Comparison of ENCODE assay signal across 17 cellular contexts in genomic region chr4:6345096-6345830, GRCh38.
A peak's percentile ranks its signal among the peaks of the same experiment; 100 is the strongest.
DNase-seq lines count a peak whose midpoint lies in the region; ATAC-seq, FAIRE-seq and TF ChIP-seq lines count a peak whose summit lies in the region.
"Had no signal": no experiment of that assay in that cellular context is flagged by ENCODE, and none has a peak within 500 bp of the region (broad histone marks: within the 10 kb centered on the region; RNA-seq: fewer than 3 reads in every experiment).

No MANE protein-coding gene starts in this region.

- DNase-seq in HCT116 (ENCODE audit: low read depth, low spot score) (no peak), H1 (ENCODE audit: low read depth in 1 of 2, low spot score in 2 of 2) (no peak), osteoblast (ENCODE audit: insufficient read length, low spot score, missing footprints) (no peak), esophagus muscularis mucosa (ENCODE audit: extremely low spot score) (no peak)
- DNase-seq: COR-L47, NCI-H1105, NCI-H1694, NCI-H345, NCI-H526, RPMI8226 had no signal

- H2AFZ ChIP-seq in ACC112 (ENCODE audit: low read length, unreplicated experiment) (no peak overlapping the region), HCT116 (ENCODE audit: low read depth, low read length, poor library complexity, severe bottlenecking) (no peak overlapping the region), H1 (ENCODE audit: low read length) (no peak overlapping the region), osteoblast (ENCODE audit: low read length) (no peak overlapping the region)

- ATAC-seq in HCT116: no peak
- ATAC-seq in HG02763 (IDR thresholded peaks at IDR 0.05; ENCODE audit: unreplicated experiment): no peak
- no peak for ATAC-seq in HG03469 (IDR thresholded peaks at IDR 0.05; ENCODE audit: unreplicated experiment)

- WGBS in H1 (ENCODE audit: extremely low coverage in 1 of 2, insufficient coverage in 1 of 2, insufficient read length in 1 of 2, insufficient replicate concordance in 2 of 2, low coverage in 1 of 2, low lambda C conversion rate in 2 of 2, missing lambda C conversion rate in 1 of 2), 2 experiments: 79% methylated on average over 27 of the region's 27 CpGs; no CpG with 5 or more reads in 1 of the 2 experiments
- 75% methylated on average over 25 of the region's 27 CpGs for WGBS in esophagus muscularis mucosa

- no peaks in the 10 kb centered on the region for H3K23me2 ChIP-seq in H1 (ENCODE audit: low read depth, low read length)

- no peaks in the 10 kb centered on the region for H3K9me2 ChIP-seq in HCT116 (ENCODE audit: insufficient read depth)

- peak overlapping the region; percentile 74 for H3K4me2 ChIP-seq in HCT116 (ENCODE audit: low read length)
- H3K4me2 ChIP-seq in H1 (ENCODE audit: insufficient read depth in 1 of 2, low read depth in 2 of 2, low read length in 2 of 2): no peak overlapping the region
- no peak overlapping the region for H3K4me2 ChIP-seq in osteoblast (ENCODE audit: insufficient read depth, low read length)

- H3K4me1 ChIP-seq in ACC112 (ENCODE audit: control insufficient read depth, insufficient read depth, low read length, unreplicated experiment) (peaks cover 11% of the 10 kb centered on the region), HCT116 (ENCODE audit: control insufficient read depth in 1 of 2, insufficient read depth in 2 of 2, low read length in 2 of 2) (peaks cover 16 to 24% of the 10 kb centered on the region in 2 experiments), H1 (replicated peaks in 1 of 4; ENCODE audit: control insufficient read depth in 3 of 4, insufficient read depth in 4 of 4, low read length in 3 of 4) (peaks cover 0 to 7% (median 3%) of the 10 kb centered on the region in 4 experiments; a peak in 2 of 7 replicates), osteoblast (ENCODE audit: insufficient read depth, low read length) (peaks cover 12% of the 10 kb centered on the region), esophagus muscularis mucosa (peaks cover 0 to 8% (median 4%) of the 10 kb centered on the region in 4 donors)
- H3K4me1 ChIP-seq: HAP-1, SJSA1 had no signal

- BruUV-seq in HCT116 (replicated peaks; lab: Mats Ljungman, UMichigan): no TSS peak

- peaks cover 32% of the 10 kb centered on the region for H3K27me3 ChIP-seq in ACC112 (ENCODE audit: insufficient read depth, low read length)
- H3K27me3 ChIP-seq in HCT116 (ENCODE audit: insufficient read depth, low read length): no peaks in the 10 kb centered on the region
- H3K27me3 ChIP-seq in H1 (replicated peaks in 1 of 4; ENCODE audit: control insufficient read depth in 3 of 4, extremely low read depth in 1 of 4, insufficient read depth in 3 of 4, low read length in 3 of 4): no peaks in the 10 kb centered on the region
- H3K27me3 ChIP-seq in osteoblast (ENCODE audit: insufficient read depth, low read length): peaks cover 7% of the 10 kb centered on the region
- peaks cover 0 to 55% (median 0%) of the 10 kb centered on the region in 4 donors for H3K27me3 ChIP-seq in esophagus muscularis mucosa
- H3K27me3 ChIP-seq: SJSA1 had no signal

- no peak for TF ChIP-seq CTCF in HCT116 (IDR thresholded peaks at IDR 0.05 in 2 of 3, conservative IDR thresholded peaks at IDR 0.05 in 1 of 3; ENCODE audit: borderline replicate concordance in 1 of 3, insufficient read depth in 1 of 3, low read depth in 2 of 3, low read length in 2 of 3)
- no peak for TF ChIP-seq CTCF in H1 (IDR thresholded peaks at IDR 0.05; ENCODE audit: control extremely low read depth in 1 of 3, insufficient read depth in 1 of 3, low read depth in 1 of 3, low read length in 3 of 3)
- TF ChIP-seq CTCF in osteoblast (IDR thresholded peaks at IDR 0.05; ENCODE audit: extremely low read depth, low read depth, low read length): no peak
- no peak for TF ChIP-seq CTCF in esophagus muscularis mucosa (IDR thresholded peaks at IDR 0.05)

- H3K27ac ChIP-seq in ACC112 (ENCODE audit: low read depth, low read length) (peak overlapping the region; percentile 72; the same call in 1 of the 2 replicates), HCT116 (ENCODE audit: low read depth, low read length) (no peak overlapping the region; the same call in 1 of the 2 replicates), H1 (ENCODE audit: low read depth, low read length) (no peak overlapping the region), osteoblast (ENCODE audit: low read depth, low read length) (peak overlapping the region; percentile 75), esophagus muscularis mucosa (replicated peaks in 1 of 4) (no peak overlapping the region)
- H3K27ac ChIP-seq: HL-60, SJSA1 had no signal

- H3K36me3 ChIP-seq in ACC112 (ENCODE audit: insufficient read depth, low read length) (no peaks in the 10 kb centered on the region), HCT116 (ENCODE audit: control insufficient read depth in 1 of 2, insufficient read depth in 2 of 2, low read length in 2 of 2) (no peaks in the 10 kb centered on the region), H1 (ENCODE audit: control insufficient read depth in 2 of 4, insufficient read depth in 4 of 4, low read length in 3 of 4) (no peaks in the 10 kb centered on the region), osteoblast (ENCODE audit: insufficient read depth, low read length) (no peaks in the 10 kb centered on the region), esophagus muscularis mucosa (no peaks in the 10 kb centered on the region)
- H3K36me3 ChIP-seq: HAP-1, SJSA1 had no signal

- 0 out of 2 replicates have a peak overlapping the region, but pooled peaks have one; percentile 2 for H2AK5ac ChIP-seq in H1 (ENCODE audit: low read depth, low read length)

- no peak overlapping the region for H4K91ac ChIP-seq in H1 (replicated peaks; ENCODE audit: insufficient read length, low read length)

- intact Hi-C loops in HCT116 (cut with micrococcal nuclease) (no loop called here), esophagus muscularis mucosa (cut with DNase I) (no loop called here)

- TF ChIP-seq RAD21 in HCT116 (IDR thresholded peaks at IDR 0.05; ENCODE audit: low read depth) (no peak), H1 (IDR thresholded peaks at IDR 0.05 in 1 of 2, conservative IDR thresholded peaks at IDR 0.05 in 1 of 2; ENCODE audit: low read depth in 2 of 2, low read length in 2 of 2) (no peak)

- H2BK20ac ChIP-seq in H1 (ENCODE audit: low read length): no peak overlapping the region

- no peak overlapping the region for H4K5ac ChIP-seq in H1 (ENCODE audit: insufficient read length, low read depth, low read length)

- no peak overlapping the region for H3K4ac ChIP-seq in H1 (replicated peaks; ENCODE audit: insufficient read length, low read depth, low read length)

- no peak for TF ChIP-seq POLR2A in HCT116 (IDR thresholded peaks at IDR 0.05; ENCODE audit: borderline replicate concordance, extremely low read depth, insufficient read depth, insufficient read length)
- no peak for TF ChIP-seq POLR2A in H1 (IDR thresholded peaks at IDR 0.05; ENCODE audit: control extremely low read depth in 1 of 2, low read depth in 2 of 2, low read length in 2 of 2)
- TF ChIP-seq POLR2A in esophagus muscularis mucosa (IDR thresholded peaks at IDR 0.05; ENCODE audit: low read depth): no peak

- CTCF ChIA-PET in HCT116 (lab: Charles Lee): interaction anchor here (1.0 to 3.1 kb wide), 5 partner anchors 12 to 347 kb away, joined by 3 to 20 read pairs (median 4); no protein-coding TSS in a partner anchor
- CTCF ChIA-PET in H1 (lab: Charles Lee; ENCODE audit: partially characterized antibody): interaction anchor here (0.6 to 12.2 kb wide), 7 partner anchors 16 to 198 kb away, joined by 3 to 175 read pairs (median 4); no protein-coding TSS in a partner anchor

- H3K9ac ChIP-seq in HCT116 (ENCODE audit: low read length) (no peak overlapping the region), H1 (replicated peaks in 1 of 4; ENCODE audit: extremely low read depth in 1 of 4, low read depth in 3 of 4, low read length in 3 of 4) (no peak overlapping the region)

- H3K79me2 ChIP-seq in ACC112 (ENCODE audit: control insufficient read depth, insufficient read depth, low read length, unreplicated experiment) (no peaks in the 10 kb centered on the region), HCT116 (ENCODE audit: insufficient read depth, low read length) (no peaks in the 10 kb centered on the region), H1 (ENCODE audit: control insufficient read depth in 1 of 2, insufficient read depth in 2 of 2, low read length in 2 of 2) (no peaks in the 10 kb centered on the region), osteoblast (ENCODE audit: insufficient read depth, low read length) (no peaks in the 10 kb centered on the region)

- POLR2A ChIA-PET in HCT116 (lab: Charles Lee) (no interaction called here), H1 (lab: Charles Lee; ENCODE audit: partially characterized antibody) (no interaction called here)

- H2BK12ac ChIP-seq in H1 (ENCODE audit: low read depth, low read length): no peak overlapping the region

- no peak for TF ChIP-seq EP300 in H1 (IDR thresholded peaks at IDR 0.05; ENCODE audit: borderline replicate concordance in 1 of 2, low read depth in 2 of 2, low read length in 2 of 2)
- no peak for TF ChIP-seq EP300 in esophagus muscularis mucosa (IDR thresholded peaks at IDR 0.05)

- no peak for FAIRE-seq in H1 (lab: Jason Lieb, UNC)
- FAIRE-seq: HTR-8/SVneo had no signal

- no peak overlapping the region for H3K23ac ChIP-seq in H1 (ENCODE audit: insufficient read length)

- no peaks in the 10 kb centered on the region for H3K79me1 ChIP-seq in H1 (ENCODE audit: low read depth, low read length)

- no peaks in the 10 kb centered on the region for H3K9me3 ChIP-seq in HCT116 (ENCODE audit: control insufficient read depth in 1 of 2, insufficient read depth in 1 of 2, low read depth in 1 of 2, low read length in 2 of 2)
- no peaks in the 10 kb centered on the region for H3K9me3 ChIP-seq in H1 (ENCODE audit: insufficient read depth in 2 of 2, low read depth in 1 of 2, low read length in 1 of 2)
- no peaks in the 10 kb centered on the region for H3K9me3 ChIP-seq in osteoblast (ENCODE audit: low read depth, low read length)
- H3K9me3 ChIP-seq in esophagus muscularis mucosa: no peaks in the 10 kb centered on the region
- H3K9me3 ChIP-seq: HAP-1, SJSA1 had no signal

- RAD21 ChIA-PET in HCT116 (lab: Charles Lee; ENCODE audit: low non-redundant PET in 1 of 2, low total read pairs in 2 of 2, uncharacterized antibody in 2 of 2, unreplicated experiment in 2 of 2): no interaction called here

- H3K18ac ChIP-seq in H1 (ENCODE audit: extremely low read depth, low read length): no peak overlapping the region

- H4K8ac ChIP-seq in H1 (ENCODE audit: extremely low read depth, insufficient read depth, low read length): no peak overlapping the region

- H2BK5ac ChIP-seq in H1 (ENCODE audit: low read depth, low read length): no peak overlapping the region

- no peak overlapping the region for H2BK15ac ChIP-seq in H1 (ENCODE audit: low read length)

- no peak overlapping the region for H3K56ac ChIP-seq in H1 (replicated peaks; ENCODE audit: insufficient read length, low read depth, low read length)

- H3K4me3 ChIP-seq in ACC112 (ENCODE audit: low read depth, low read length) (no peak overlapping the region), HCT116 (replicated peaks in 1 of 2; ENCODE audit: low read depth in 1 of 2, low read length in 2 of 2) (no peak overlapping the region), H1 (ENCODE audit: extremely low read depth in 1 of 4, insufficient read depth in 2 of 4, low read depth in 3 of 4, low read length in 4 of 4) (no peak overlapping the region), osteoblast (ENCODE audit: insufficient read depth, low read length) (no peak overlapping the region), esophagus muscularis mucosa (no peak overlapping the region)
- H3K4me3 ChIP-seq: HAP-1, SJSA1 had no signal

- no peak overlapping the region for H2BK120ac ChIP-seq in H1 (replicated peaks; ENCODE audit: low read depth, low read length)

- no peak overlapping the region for H3K14ac ChIP-seq in H1 (ENCODE audit: insufficient read length)

- no peaks in the 10 kb centered on the region for H4K20me1 ChIP-seq in HCT116 (ENCODE audit: insufficient read depth)
- H4K20me1 ChIP-seq in H1 (replicated peaks in 1 of 2; ENCODE audit: control insufficient read depth in 1 of 2, insufficient read depth in 2 of 2, low read length in 2 of 2): no peaks in the 10 kb centered on the region
- H4K20me1 ChIP-seq in osteoblast (ENCODE audit: insufficient read depth, low read length): no peaks in the 10 kb centered on the region

Comparison
In these comparisons a context has a peak if more than half of its experiments do, and no peak if none do; other contexts are left out.
1. H3K27ac ChIP-seq: peak in ACC112 (single experiment) and osteoblast (single experiment); none in HCT116 (single experiment), H1 (single experiment) and esophagus muscularis mucosa (0 of 4).